ENCODE assay signal across 10 cellular contexts in the genomic region with DNA sequence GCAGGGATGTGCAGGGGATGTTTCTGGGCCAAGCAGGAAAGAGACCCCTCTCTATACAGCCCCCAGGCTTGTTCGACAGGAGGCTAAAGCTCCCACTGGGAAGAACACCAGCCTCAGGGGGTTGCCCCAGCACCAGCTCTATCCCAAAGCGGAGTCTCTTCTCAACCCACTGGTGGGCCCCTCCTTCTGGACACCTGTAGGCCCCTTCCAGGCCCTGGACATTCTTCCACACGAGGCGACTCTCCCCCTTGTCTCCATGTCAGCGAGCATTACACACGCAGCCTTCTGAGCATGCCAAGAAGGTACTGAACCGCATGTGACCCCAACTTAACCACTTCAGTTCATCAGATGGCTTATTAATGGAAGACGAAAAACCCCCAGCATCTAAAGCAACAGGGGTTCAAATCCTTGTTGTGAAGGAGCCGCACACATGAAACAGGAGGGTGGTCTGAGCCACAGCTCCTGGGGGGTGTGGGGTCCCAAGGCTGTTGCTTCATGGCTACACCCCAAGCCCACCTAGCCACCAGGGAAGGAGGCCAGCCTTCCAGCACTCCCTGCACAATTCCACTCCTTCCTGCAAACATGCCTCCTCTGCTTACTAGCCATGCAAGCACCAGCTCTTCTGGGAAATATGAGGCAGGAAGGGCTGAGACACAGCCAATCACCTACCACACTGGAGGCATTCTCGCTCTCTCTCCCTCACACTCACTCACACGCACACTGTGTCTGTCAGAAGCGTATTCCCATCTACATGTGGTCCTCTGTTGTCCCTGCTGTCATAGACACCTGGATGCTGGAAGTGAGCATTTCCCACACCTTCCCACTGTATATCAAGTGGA.
DNase-seq lines count a peak whose midpoint lies in the region; ATAC-seq and TF ChIP-seq lines count a peak whose summit lies in the region.
"Had no signal": no experiment of that assay in that cellular context is flagged by ENCODE, and none has a peak within 500 bp of the region (broad histone marks: within the 10 kb centered on the region; RNA-seq: fewer than 3 reads in every experiment).

No MANE protein-coding gene starts in this region.

- H3K9me2 ChIP-seq in GM23338 (ENCODE audit: insufficient read depth): no peaks in the 10 kb centered on the region

- H3K27me3 Mint-ChIP-seq in GM23338 (ENCODE audit: insufficient read depth, low read depth, poor library complexity) (peaks cover 12% of the 10 kb centered on the region), immature natural killer cell (ENCODE audit: low read depth in 3 of 3) (peaks cover 6 to 28% (median 10%) of the 10 kb centered on the region in 3 donors)

- H3K27ac Mint-ChIP-seq in GM23338: peak overlapping the region; percentile 53; the same call in 1 of the 2 replicates
- H3K27ac Mint-ChIP-seq in immature natural killer cell: peak overlapping the region in 3 of 6 donors; percentile 36 to 80 (median 69)
- H3K27ac Mint-ChIP-seq: activated T-helper 1 cell treated with anti-CD3 and anti-CD28 coated beads, Interleukin-12 subunit alpha, Interleukin-12 subunit beta, Interleukin-2, Interleukin-4 antibody, amounts not matched to agents 30 ng/mL and 10 ng/mL and 1 ng/mL, durations not matched to agents 14 hours and 24 hours and 36 hours had no signal

- TF ChIP-seq CTCF in GM23338 (conservative IDR thresholded peaks at IDR 0.05; ENCODE audit: low read depth in 2 of 2): no peak
- no peak for TF ChIP-seq CTCF in astrocyte of the cerebellum (IDR thresholded peaks at IDR 0.05; ENCODE audit: low read depth, low read length, missing control alignments)
- TF ChIP-seq CTCF in prostate gland (IDR thresholded peaks at IDR 0.05): no peak

- peaks cover 55% of the 10 kb centered on the region for H4K20me1 ChIP-seq in GM23338 (replicated peaks; ENCODE audit: insufficient read depth)

- H3K79me2 ChIP-seq in GM23338 (replicated peaks; ENCODE audit: insufficient read depth): peaks cover 68% of the 10 kb centered on the region

- DNase-seq in GM23338 (ENCODE audit: low spot score): no peak
- DNase-seq in astrocyte of the cerebellum (ENCODE audit: low read depth): no peak
- no peak for DNase-seq in immature natural killer cell
- DNase-seq in prostate gland (ENCODE audit: low spot score): no peak
- no peak for DNase-seq in stimulated activated CD8-positive, alpha-beta memory T cell treated with anti-CD3 and anti-CD28 coated beads, Interleukin-4, amount 100 ng/mL, for 48 hours
- DNase-seq in SKM-1 treated with dmso at 0.1 percent for 144 hours (lab: John Stamatoyannopoulos, UW; ENCODE audit: unreplicated experiment): no peak
- no peak for DNase-seq in DMS114 treated with DMSO at 0.1 percent for 48 hours (lab: John Stamatoyannopoulos, UW; ENCODE audit: unreplicated experiment)
- DNase-seq: DMS79 treated with DMSO at 0.1 percent for 48 hours had no signal

- H3K4me2 ChIP-seq in GM23338: peak overlapping the region; percentile 78

- H3F3A ChIP-seq in GM23338 (replicated peaks; ENCODE audit: low read depth): peaks cover 39% of the 10 kb centered on the region

- no peak for TF ChIP-seq POLR2A in prostate gland (IDR thresholded peaks at IDR 0.05)

- H3K27me3 ChIP-seq in GM23338 (ENCODE audit: insufficient read depth) (no peaks in the 10 kb centered on the region), prostate gland (replicated peaks; ENCODE audit: insufficient read depth) (no peaks in the 10 kb centered on the region)

- H3K9me3 ChIP-seq in prostate gland: no peaks in the 10 kb centered on the region

- H3K27ac ChIP-seq in GM23338 (ENCODE audit: low read depth): 0 out of 2 replicates have a peak overlapping the region, but pooled peaks have one; percentile 50
- H3K27ac ChIP-seq in prostate gland: peak overlapping the region; percentile 85 to 92

- H3K36me3 Mint-ChIP-seq in GM23338 (ENCODE audit: low read depth): peaks cover 3% of the 10 kb centered on the region; the same call in 1 of the 3 replicates
- no peaks in the 10 kb centered on the region for H3K36me3 Mint-ChIP-seq in immature natural killer cell

- peaks cover 54% of the 10 kb centered on the region for H3K4me1 ChIP-seq in GM23338 (ENCODE audit: insufficient read depth)
- H3K4me1 ChIP-seq in prostate gland (replicated peaks): peaks cover 18% of the 10 kb centered on the region

- peaks cover 63% of the 10 kb centered on the region for H3K4me1 Mint-ChIP-seq in GM23338
- H3K4me1 Mint-ChIP-seq in immature natural killer cell: peaks cover 77 to 78% of the 10 kb centered on the region in 2 donors

- intact Hi-C loops in prostate gland (cut with DNase I): loop anchor here (10.0 kb wide), 1 partner anchor 276 kb away; the partner anchor contains the start of genes PLAGL2 and POFUT1

- H3K9me3 Mint-ChIP-seq in GM23338 (no peaks in the 10 kb centered on the region), immature natural killer cell (peaks cover 0 to 2% (median 0%) of the 10 kb centered on the region in 6 donors)
- H3K9me3 Mint-ChIP-seq: activated T-helper 1 cell treated with anti-CD3 and anti-CD28 coated beads, Interleukin-12 subunit alpha, Interleukin-12 subunit beta, Interleukin-2, Interleukin-4 antibody, amounts not matched to agents 30 ng/mL and 10 ng/mL and 1 ng/mL, durations not matched to agents 14 hours and 24 hours and 36 hours had no signal

- H3K36me3 ChIP-seq in GM23338 (ENCODE audit: insufficient read depth) (no peaks in the 10 kb centered on the region; the same call in 1 of the 2 replicates), prostate gland (no peaks in the 10 kb centered on the region)

- WGBS in prostate gland: 51% methylated on average over 12 of the region's 12 CpGs

- in situ Hi-C loops in astrocyte of the cerebellum (cut with HindIII; ENCODE audit: low sequenced_read_pairs): no loop called here

- peak overlapping the region; percentile 97 for H3K4me3 ChIP-seq in GM23338
- H3K4me3 ChIP-seq in astrocyte of the cerebellum (ENCODE audit: low read depth, low read length): peak overlapping the region; percentile 71
- no peak overlapping the region for H3K4me3 ChIP-seq in prostate gland

- H3K4me3 Mint-ChIP-seq in GM23338: peak overlapping the region; percentile 85
- H3K4me3 Mint-ChIP-seq in immature natural killer cell: peak overlapping the region in 4 of 5 donors; percentile 10 to 55 (median 40)
- H3K4me3 Mint-ChIP-seq: activated T-helper 1 cell treated with anti-CD3 and anti-CD28 coated beads, Interleukin-12 subunit alpha, Interleukin-12 subunit beta, Interleukin-2, Interleukin-4 antibody, amounts not matched to agents 30 ng/mL and 10 ng/mL and 1 ng/mL, durations not matched to agents 14 hours and 24 hours and 36 hours had no signal

- no peak for ATAC-seq in GM23338
- no peak for ATAC-seq in GM19035 (IDR thresholded peaks at IDR 0.05; ENCODE audit: unreplicated experiment)

- no peak overlapping the region for H2AFZ ChIP-seq in GM23338

TF ChIP-seq in GM23338, 12 proteins besides CTCF, POLR2A, EP300 and RAD21:
- TF ChIP-seq EZH2 (IDR thresholded peaks at IDR 0.05; ENCODE audit: low read depth, unreplicated experiment) (no peak), ZNF331 (CRISPR knock-in tag; IDR thresholded peaks at IDR 0.05; ENCODE audit: low read depth) (no peak), CREB1 (CRISPR knock-in tag; IDR thresholded peaks at IDR 0.05; ENCODE audit: low read depth) (no peak), EZH2phosphoT487 (IDR thresholded peaks at IDR 0.05; ENCODE audit: unreplicated experiment) (no peak)

Comparison
In these comparisons a context has a peak if more than half of its experiments do, and no peak if none do; other contexts are left out.
1. H3K4me3 ChIP-seq: peak in GM23338 (single experiment) and astrocyte of the cerebellum (single experiment); none in prostate gland (0 of 2).